8 cellular contexts compared by ENCODE assay signal in the genomic region with DNA sequence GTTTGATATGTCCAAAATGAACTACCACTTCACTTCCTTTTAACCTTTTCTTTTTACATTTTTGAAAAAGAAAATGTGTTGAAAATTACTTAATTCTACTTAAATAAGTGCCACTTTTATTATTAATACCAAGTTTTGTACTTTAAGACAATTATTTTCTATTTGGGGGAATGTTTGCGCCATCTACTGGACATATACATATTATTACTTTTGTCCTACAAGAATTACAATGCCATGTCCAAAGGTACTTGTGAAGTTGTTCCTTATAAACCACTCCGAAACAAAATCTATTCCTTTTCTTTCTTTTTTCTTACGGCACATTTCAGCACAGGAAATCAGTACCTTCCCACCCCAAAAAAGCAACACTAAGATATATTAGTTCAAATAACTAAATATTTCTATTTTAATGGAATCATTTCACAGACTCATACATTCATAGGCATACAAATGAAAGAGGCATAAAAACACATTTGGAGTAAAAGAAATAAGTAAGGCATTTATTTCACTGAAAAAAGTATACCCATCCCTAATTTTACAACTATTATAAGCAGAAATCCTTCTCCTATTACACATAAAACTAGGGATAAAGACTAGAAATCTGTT.
DNase-seq lines count a peak whose midpoint lies in the region; TF ChIP-seq lines count a peak whose summit lies in the region.

No MANE protein-coding gene starts in this region.

- peak; percentile 53 for TF ChIP-seq CTCF in fibroblast of villous mesenchyme (IDR thresholded peaks at IDR 0.05; ENCODE audit: insufficient read depth, low read depth, low read length)

- no peak overlapping the region for H3K4me3 ChIP-seq in Jurkat, Clone E6-1 (ENCODE audit: low read length)
- no peak overlapping the region for H3K4me3 ChIP-seq in fibroblast of villous mesenchyme (ENCODE audit: low read depth, low read length)

- peak; percentile 52 for DNase-seq in ELR (ENCODE audit: low read depth)
- peak; percentile 34 for DNase-seq in Jurkat, Clone E6-1 (ENCODE audit: low read depth, low spot score)
- DNase-seq in RPMI8226 = peak; percentile 50
- peak; percentile 60 for DNase-seq in fibroblast of villous mesenchyme (ENCODE audit: low read depth)
- peak; percentile 10 for DNase-seq in smooth muscle cell of the brain vasculature (ENCODE audit: low read depth, low spot score)
- DNase-seq in T1000 (lab: John Stamatoyannopoulos, UW) = no peak
- DNase-seq in activated naive CD4-positive, alpha-beta T cell (lab: John Stamatoyannopoulos, UW) = no peak
- DNase-seq in HK-2 (ENCODE audit: unreplicated experiment) = no peak

Comparison
In these comparisons a context has a peak if more than half of its experiments do, and no peak if none do; other contexts are left out.
1. DNase-seq: peak in ELR (single experiment), Jurkat, Clone E6-1 (single experiment), RPMI8226 (single experiment), fibroblast of villous mesenchyme (single experiment) and smooth muscle cell of the brain vasculature (single experiment); none in T1000 (single experiment), activated naive CD4-positive, alpha-beta T cell (0 of 4) and HK-2 (single experiment).